Comparison of ENCODE assay signal across 15 cellular contexts in genomic region chr9:136946893-136947891, GRCh38. TPM values are rescaled to one million over a fixed set of nuclear protein-coding genes. Genes with fewer than 3 reads are reported as not detected.
DNase-seq lines count a peak whose midpoint lies in the region; ATAC-seq, FAIRE-seq and TF ChIP-seq lines count a peak whose summit lies in the region.
"Had no signal": no experiment of that assay in that cellular context is flagged by ENCODE, and none has a peak within 500 bp of the region (broad histone marks: within the 10 kb centered on the region; RNA-seq: fewer than 3 reads in every experiment).

No MANE protein-coding gene starts in this region.

- 75% methylated on average over 24 of the region's 29 CpGs for WGBS in HepG2 (ENCODE audit: low lambda C conversion rate)
- 69% methylated on average over 20 of the region's 29 CpGs for WGBS in suprapubic skin

- TF ChIP-seq EP300 in HepG2 (IDR thresholded peaks at IDR 0.05; ENCODE audit: low read depth in 2 of 2, low read length in 2 of 2): no peak
- TF ChIP-seq EP300 in HepG2 (CRISPR knock-in tag; IDR thresholded peaks at IDR 0.05; ENCODE audit: borderline replicate concordance): no peak
- TF ChIP-seq EP300 in suprapubic skin (IDR thresholded peaks at IDR 0.05): no peak

- ATAC-seq in HCT116: no peak
- ATAC-seq in central memory CD8-positive, alpha-beta T cell (replicated peaks; ENCODE audit: extremely low read depth, poor library complexity, severe bottlenecking): no peak
- no peak for ATAC-seq in HepG2
- ATAC-seq: activated CD8-positive, alpha-beta memory T cell treated with anti-CD3 and anti-CD28 coated beads, Interleukin-2, amount 10 ng/mL, durations not matched to agents 7 days and 5 days; left colon; stimulated activated effector memory CD8-positive, alpha-beta T cell treated with anti-CD3 and anti-CD28 coated beads, Interleukin-12 subunit alpha, Interleukin-12 subunit beta, amount 100 ng/mL, for 72 hours had no signal

- peaks cover 28% of the 10 kb centered on the region for H3K36me3 Mint-ChIP-seq in central memory CD8-positive, alpha-beta T cell (ENCODE audit: insufficient read depth)
- H3K36me3 Mint-ChIP-seq: activated naive CD8-positive, alpha-beta T cell treated with anti-CD3 and anti-CD28 coated beads for 36 hours had no signal

- no peak for TF ChIP-seq POLR2A in HCT116 (IDR thresholded peaks at IDR 0.05; ENCODE audit: borderline replicate concordance, extremely low read depth, insufficient read depth, insufficient read length)
- no peak for TF ChIP-seq POLR2A in HepG2 (IDR thresholded peaks at IDR 0.05; ENCODE audit: insufficient read depth in 1 of 2, low read depth in 2 of 2, low read length in 2 of 2)
- no peak for TF ChIP-seq POLR2A in suprapubic skin (IDR thresholded peaks at IDR 0.05)

- RAD21 ChIA-PET in HCT116 (lab: Charles Lee; ENCODE audit: low non-redundant PET in 1 of 2, low total read pairs in 2 of 2, uncharacterized antibody in 2 of 2, unreplicated experiment in 2 of 2): interaction anchor here (1.0 to 2.1 kb wide), 8 partner anchors 45 to 99 kb away, joined by 3 to 25 read pairs (median 4); partner anchors contain the start of genes PAXX (in 2 of the 2) and CLIC3 (in 1 of the 2)

- peak overlapping the region; percentile 18 for H3K4me3 Mint-ChIP-seq in central memory CD8-positive, alpha-beta T cell

- H3K27ac Mint-ChIP-seq in central memory CD8-positive, alpha-beta T cell (ENCODE audit: low read depth): no peak overlapping the region
- H3K27ac Mint-ChIP-seq: activated naive CD8-positive, alpha-beta T cell treated with anti-CD3 and anti-CD28 coated beads for 36 hours had no signal

- H3K9me3 ChIP-seq in HCT116 (ENCODE audit: control insufficient read depth in 1 of 2, insufficient read depth in 1 of 2, low read depth in 1 of 2, low read length in 2 of 2) (no peaks in the 10 kb centered on the region), HepG2 (ENCODE audit: low read length) (no peaks in the 10 kb centered on the region), suprapubic skin (no peaks in the 10 kb centered on the region)

- H3K4me3 ChIP-seq in HCT116 (replicated peaks in 1 of 2; ENCODE audit: low read depth in 1 of 2, low read length in 2 of 2): no peak overlapping the region
- peak overlapping the region in 2 of 3 experiments; percentile 26 to 45; a peak in 4 of 6 replicates for H3K4me3 ChIP-seq in HepG2 (replicated peaks in 1 of 3; ENCODE audit: insufficient read depth in 1 of 3, low read depth in 2 of 3, low read length in 3 of 3)
- H3K4me3 ChIP-seq in suprapubic skin: no peak overlapping the region

- peaks cover 29 to 57% of the 10 kb centered on the region in 2 experiments for H3K4me1 ChIP-seq in HCT116 (ENCODE audit: control insufficient read depth in 1 of 2, insufficient read depth in 2 of 2, low read length in 2 of 2)
- H3K4me1 ChIP-seq in HepG2 (ENCODE audit: insufficient read depth, low read length): peaks cover 59% of the 10 kb centered on the region
- H3K4me1 ChIP-seq in suprapubic skin: peaks cover 46% of the 10 kb centered on the region

- H3K9ac ChIP-seq in HCT116 (ENCODE audit: low read length): no peak overlapping the region; the same call in 1 of the 2 replicates
- peak overlapping the region; percentile 17 for H3K9ac ChIP-seq in HepG2 (ENCODE audit: insufficient read depth, low read depth, low read length)

- H3K9me3 Mint-ChIP-seq in central memory CD8-positive, alpha-beta T cell: no peaks in the 10 kb centered on the region
- H3K9me3 Mint-ChIP-seq: activated naive CD8-positive, alpha-beta T cell treated with anti-CD3 and anti-CD28 coated beads for 36 hours; stimulated activated effector memory CD8-positive, alpha-beta T cell treated with anti-CD3 and anti-CD28 coated beads, Interleukin-12 subunit alpha, Interleukin-12 subunit beta, amount 100 ng/mL, for 72 hours had no signal

- DNase-seq in HCT116 (ENCODE audit: low read depth, low spot score) (no peak), HepG2 (ENCODE audit: low spot score) (no peak), substantia nigra (lab: John Stamatoyannopoulos, UW) (peak in 18 of 49 donors; percentile 23 to 97 (median 46)), suprapubic skin (ENCODE audit: low spot score in 2 of 2) (no peak), NCI-H187 (lab: John Stamatoyannopoulos, UW) (no peak), NCI-H1694 (lab: John Stamatoyannopoulos, UW) (no peak)
- DNase-seq in central memory CD8-positive, alpha-beta T cell (ENCODE audit: low spot score in 2 of 2): no peak
- DNase-seq: activated naive CD8-positive, alpha-beta T cell treated with anti-CD3 and anti-CD28 coated beads for 36 hours; stimulated activated CD4-positive, alpha-beta T cell treated with anti-CD3 and anti-CD28 coated beads, Interleukin-1b, Interleukin-23, amount 100 ng/mL, for 48 hours had no signal

- intact Hi-C loops in HCT116 (cut with micrococcal nuclease) (loop anchor here (10.0 kb wide), 1 partner anchor 102 kb away; the partner anchor contains the start of genes AJM1 and PHPT1), HepG2 (cut with micrococcal nuclease; ENCODE audit: unreplicated experiment) (loop anchor here (2.0 kb wide), 1 partner anchor 46 kb away; the partner anchor contains the start of gene PAXX)

- H3K27me3 ChIP-seq in HCT116 (ENCODE audit: insufficient read depth, low read length) (no peaks in the 10 kb centered on the region), HepG2 (ENCODE audit: control insufficient read depth in 1 of 2, insufficient read depth in 2 of 2, low read length in 2 of 2) (no peaks in the 10 kb centered on the region), suprapubic skin (no peaks in the 10 kb centered on the region)

- H2AFZ ChIP-seq in HCT116 (ENCODE audit: low read depth, low read length, poor library complexity, severe bottlenecking): no peak overlapping the region
- no peak overlapping the region for H2AFZ ChIP-seq in HepG2 (ENCODE audit: low read length)

- no peaks in the 10 kb centered on the region for H3K9me2 ChIP-seq in HCT116 (ENCODE audit: insufficient read depth)

- CTCF ChIA-PET in HCT116 (lab: Charles Lee) (interaction anchor here (0.9 to 3.4 kb wide), 20 partner anchors 10 to 157 kb away, joined by 3 to 109 read pairs (median 5); partner anchors contain the start of genes CLIC3, ENTPD2, FUT7 and NPDC1), HepG2 (lab: Yijun Ruan, JAX; ENCODE audit: low intra/inter-chr PET ratio, low total read pairs) (interaction anchor here (1.1 to 1.7 kb wide), 2 partner anchors 82 to 88 kb away, joined by 3 to 15 read pairs; no protein-coding TSS in a partner anchor)

- POLR2A ChIA-PET in HCT116 (lab: Charles Lee) (interaction anchor here (0.8 to 2.1 kb wide), 5 partner anchors 18 to 294 kb away, joined by 3 to 9 read pairs (median 6); partner anchors contain the start of gene TUBB4B), HepG2 (lab: Yijun Ruan, JAX) (interaction anchor here (0.6 to 2.5 kb wide), 14 partner anchors 8 to 147 kb away, joined by 3 to 11 read pairs (median 6); partner anchors contain the start of genes CLIC3 and TRAF2)

- no peak for FAIRE-seq in HepG2 (lab: Jason Lieb, UNC)
- FAIRE-seq: HTR-8/SVneo had no signal

- H3K4me1 Mint-ChIP-seq in central memory CD8-positive, alpha-beta T cell: peaks cover 14% of the 10 kb centered on the region

- H3K79me2 ChIP-seq in HCT116 (ENCODE audit: insufficient read depth, low read length) (peaks cover 20% of the 10 kb centered on the region), HepG2 (ENCODE audit: insufficient read depth, low read length) (peaks cover 15% of the 10 kb centered on the region)

- H3K27ac ChIP-seq in HCT116 (ENCODE audit: low read depth, low read length): peak overlapping the region; percentile 9; the same call in 1 of the 2 replicates
- H3K27ac ChIP-seq in HepG2 (ENCODE audit: extremely low read length, insufficient read depth, low read length): peak overlapping the region; percentile 95
- H3K27ac ChIP-seq in substantia nigra (ENCODE audit: low read depth, low read length, poor library complexity, severe bottlenecking): peak overlapping the region; percentile 61
- H3K27ac ChIP-seq in suprapubic skin: no peak overlapping the region

- in situ Hi-C loops in HepG2 (cut with HindIII; ENCODE audit: extremely low pct_ligation_motif_present, low pct_unique_long_range_greater_than_20kb): loop anchor here (5.0 kb wide), 1 partner anchor 85 kb away; the partner anchor contains the start of gene FUT7

- H3K36me3 ChIP-seq in HCT116 (ENCODE audit: control insufficient read depth in 1 of 2, insufficient read depth in 2 of 2, low read length in 2 of 2) (peaks cover 0 to 4% of the 10 kb centered on the region in 2 experiments; a peak in 2 of 4 replicates), HepG2 (replicated peaks in 1 of 2; ENCODE audit: control insufficient read depth in 1 of 2, insufficient read depth in 2 of 2, low read length in 2 of 2) (peaks cover 3 to 5% of the 10 kb centered on the region in 2 experiments; a peak in 2 of 5 replicates), suprapubic skin (peaks cover 9% of the 10 kb centered on the region)

- TF ChIP-seq CTCF in HCT116 (IDR thresholded peaks at IDR 0.05 in 2 of 3, conservative IDR thresholded peaks at IDR 0.05 in 1 of 3; ENCODE audit: borderline replicate concordance in 1 of 3, insufficient read depth in 1 of 3, low read depth in 2 of 3, low read length in 2 of 3) (no peak), HepG2 (CRISPR knock-in tag; IDR thresholded peaks at IDR 0.05) (no peak), suprapubic skin (IDR thresholded peaks at IDR 0.05) (no peak)

- H4K20me1 ChIP-seq in HCT116 (ENCODE audit: insufficient read depth) (no peaks in the 10 kb centered on the region), HepG2 (ENCODE audit: insufficient read depth, low read length) (no peaks in the 10 kb centered on the region)

- no TSS peak for BruUV-seq in HCT116 (replicated peaks; lab: Mats Ljungman, UMichigan)
- no TSS peak for BruUV-seq in HepG2 (replicated peaks; lab: Mats Ljungman, UMichigan)

- H3K27me3 Mint-ChIP-seq in central memory CD8-positive, alpha-beta T cell: no peaks in the 10 kb centered on the region
- H3K27me3 Mint-ChIP-seq: activated CD8-positive, alpha-beta memory T cell treated with anti-CD3 and anti-CD28 coated beads, Interleukin-2, amount 10 ng/mL, durations not matched to agents 7 days and 5 days; activated naive CD8-positive, alpha-beta T cell treated with anti-CD3 and anti-CD28 coated beads for 36 hours had no signal

- TF ChIP-seq RAD21 in HCT116 (IDR thresholded peaks at IDR 0.05; ENCODE audit: low read depth) (no peak), HepG2 (CRISPR knock-in tag; IDR thresholded peaks at IDR 0.05) (no peak)

- peak overlapping the region; percentile 97; the same call in 1 of the 2 replicates for H3K4me2 ChIP-seq in HCT116 (ENCODE audit: low read length)
- H3K4me2 ChIP-seq in HepG2 (ENCODE audit: low read depth, low read length): peak overlapping the region; percentile 62

RNA-seq across cellular contexts. Expression of gene C8G, which starts 2.1 kb away (rescaled TPM):
- total RNA-seq in HCT116 (2021; ENCODE audit: unreplicated experiment): 2.1 TPM
- 0.42 and 0.69 TPM in 2 replicates for polyA plus RNA-seq in HCT116 (2012)
- 2.0 and 4.9 TPM in 2 replicates for total RNA-seq in HepG2 (2016; rRNA removed; fragmentation: Illumina TruSeq; extraction: Trizol)
- total RNA-seq in HepG2 (2016; cell fraction: cytosol; rRNA removed; fragmentation: Illumina TruSeq; extraction: Trizol; ENCODE audit: low read depth): 1.2 and 2.9 TPM in 2 replicates
- total RNA-seq in HepG2 (2016; cell fraction: insoluble cytoplasmic fraction; rRNA removed; fragmentation: Illumina TruSeq; extraction: Trizol): 1.4 and 4.7 TPM in 2 replicates
- total RNA-seq in HepG2 (2016; cell fraction: membrane; rRNA removed; fragmentation: Illumina TruSeq; extraction: Trizol): 2.1 and 3.5 TPM in 2 replicates
- total RNA-seq in HepG2 (2016; cell fraction: nucleus; rRNA removed; fragmentation: Illumina TruSeq; extraction: Trizol): 6.1 and 7.0 TPM in 2 replicates
- polyA plus RNA-seq in HepG2 (2011; rRNA removed): 12.8 and 18.3 TPM in 2 replicates
- polyA plus RNA-seq in HepG2 (2011; cell fraction: cytosol; rRNA removed): 8.9 and 13.0 TPM in 2 replicates
- 94.5 and 107 TPM in 2 replicates for polyA plus RNA-seq in HepG2 (2011; cell fraction: nucleus; rRNA removed)
- 15.3 and 17.5 TPM in 2 replicates for polyA plus RNA-seq in HepG2 (2012)
- 2.1 and 2.6 TPM in 2 replicates for polyA plus RNA-seq in HepG2 (2016; cell fraction: cytosol; fragmentation: Illumina TruSeq; extraction: Trizol; ENCODE audit: low read depth)
- polyA plus RNA-seq in HepG2 (2016; cell fraction: insoluble cytoplasmic fraction; fragmentation: Illumina TruSeq; extraction: Trizol; ENCODE audit: low read depth): 2.3 and 2.4 TPM in 2 replicates
- polyA plus RNA-seq in HepG2 (2016; cell fraction: membrane; fragmentation: Illumina TruSeq; extraction: Trizol; ENCODE audit: low read depth): 2.2 and 3.1 TPM in 2 replicates
- polyA plus RNA-seq in HepG2 (2016; cell fraction: nucleus; fragmentation: Illumina TruSeq; extraction: Trizol; ENCODE audit: insufficient read depth, low read depth): 10.1 and 13.4 TPM in 2 replicates
- polyA minus RNA-seq in HepG2 (2011; rRNA and poly(A)+ RNA removed; ENCODE audit: low replicate concordance): 0.70 and 11.9 TPM in 2 replicates
- polyA minus RNA-seq in HepG2 (2011; cell fraction: cytosol; rRNA and poly(A)+ RNA removed): 3.6 and 6.2 TPM in 2 replicates
- polyA minus RNA-seq in HepG2 (2011; cell fraction: nucleus; rRNA and poly(A)+ RNA removed): 7.0 and 7.2 TPM in 2 replicates
- total RNA-seq in suprapubic skin: 1 to 10 TPM in 1 of 4 donors, not detected in 3; 2.7 TPM
- total RNA-seq: dermis blood vessel endothelial cell, NCI-H460 had no signal

RNA-seq across cellular contexts. Expression of gene FBXW5, which starts 2.7 kb away (rescaled TPM):
- 88.0 TPM for total RNA-seq in HCT116 (2021; ENCODE audit: unreplicated experiment)
- 78.5 and 93.5 TPM in 2 replicates for polyA plus RNA-seq in HCT116 (2012)
- 47.4 and 60.4 TPM in 2 replicates for total RNA-seq in HepG2 (2016; rRNA removed; fragmentation: Illumina TruSeq; extraction: Trizol)
- 101 and 115 TPM in 2 replicates for total RNA-seq in HepG2 (2016; cell fraction: cytosol; rRNA removed; fragmentation: Illumina TruSeq; extraction: Trizol; ENCODE audit: low read depth)
- 43.2 and 63.0 TPM in 2 replicates for total RNA-seq in HepG2 (2016; cell fraction: insoluble cytoplasmic fraction; rRNA removed; fragmentation: Illumina TruSeq; extraction: Trizol)
- 157 and 168 TPM in 2 replicates for total RNA-seq in HepG2 (2016; cell fraction: membrane; rRNA removed; fragmentation: Illumina TruSeq; extraction: Trizol)
- total RNA-seq in HepG2 (2016; cell fraction: nucleus; rRNA removed; fragmentation: Illumina TruSeq; extraction: Trizol): 38.4 and 45.7 TPM in 2 replicates
- polyA plus RNA-seq in HepG2 (2011; rRNA removed): 52.0 and 76.2 TPM in 2 replicates
- 70.1 and 111 TPM in 2 replicates for polyA plus RNA-seq in HepG2 (2011; cell fraction: cytosol; rRNA removed)
- 318 and 399 TPM in 2 replicates for polyA plus RNA-seq in HepG2 (2011; cell fraction: nucleus; rRNA removed)
- polyA plus RNA-seq in HepG2 (2012): 33.4 and 43.8 TPM in 2 replicates
- 106 and 116 TPM in 2 replicates for polyA plus RNA-seq in HepG2 (2016; cell fraction: cytosol; fragmentation: Illumina TruSeq; extraction: Trizol; ENCODE audit: low read depth)
- 41.2 and 50.1 TPM in 2 replicates for polyA plus RNA-seq in HepG2 (2016; cell fraction: insoluble cytoplasmic fraction; fragmentation: Illumina TruSeq; extraction: Trizol; ENCODE audit: low read depth)
- polyA plus RNA-seq in HepG2 (2016; cell fraction: membrane; fragmentation: Illumina TruSeq; extraction: Trizol; ENCODE audit: low read depth): 127 and 134 TPM in 2 replicates
- 94.3 and 97.4 TPM in 2 replicates for polyA plus RNA-seq in HepG2 (2016; cell fraction: nucleus; fragmentation: Illumina TruSeq; extraction: Trizol; ENCODE audit: insufficient read depth, low read depth)
- polyA minus RNA-seq in HepG2 (2011; rRNA and poly(A)+ RNA removed; ENCODE audit: low replicate concordance): 183 and 195 TPM in 2 replicates
- 55.6 and 63.5 TPM in 2 replicates for polyA minus RNA-seq in HepG2 (2011; cell fraction: cytosol; rRNA and poly(A)+ RNA removed)
- 34.1 and 36.8 TPM in 2 replicates for polyA minus RNA-seq in HepG2 (2011; cell fraction: nucleus; rRNA and poly(A)+ RNA removed)
- total RNA-seq in suprapubic skin: 100 to 1,000 TPM; 101 to 166 (median 142) TPM

RNA-seq across cellular contexts. Expression of gene LCN12, which starts 4.9 kb away (rescaled TPM):
- 4.2 TPM for total RNA-seq in HCT116 (2021; ENCODE audit: unreplicated experiment)
- polyA plus RNA-seq in HCT116 (2012): 1.4 and 2.0 TPM in 2 replicates
- total RNA-seq in HepG2 (2016; rRNA removed; fragmentation: Illumina TruSeq; extraction: Trizol): 1.2 and 3.4 TPM in 2 replicates
- total RNA-seq in HepG2 (2016; cell fraction: cytosol; rRNA removed; fragmentation: Illumina TruSeq; extraction: Trizol; ENCODE audit: low read depth): 0.97 TPM in 1 of 2 replicates, not detected in the other
- 0.89 and 3.4 TPM in 2 replicates for total RNA-seq in HepG2 (2016; cell fraction: insoluble cytoplasmic fraction; rRNA removed; fragmentation: Illumina TruSeq; extraction: Trizol)
- total RNA-seq in HepG2 (2016; cell fraction: membrane; rRNA removed; fragmentation: Illumina TruSeq; extraction: Trizol): 1.1 and 1.4 TPM in 2 replicates
- 4.3 and 4.4 TPM in 2 replicates for total RNA-seq in HepG2 (2016; cell fraction: nucleus; rRNA removed; fragmentation: Illumina TruSeq; extraction: Trizol)
- 6.9 and 7.5 TPM in 2 replicates for polyA plus RNA-seq in HepG2 (2011; rRNA removed)
- polyA plus RNA-seq in HepG2 (2011; cell fraction: cytosol; rRNA removed): 1.1 and 1.6 TPM in 2 replicates
- 68.8 and 75.7 TPM in 2 replicates for polyA plus RNA-seq in HepG2 (2011; cell fraction: nucleus; rRNA removed)
- 5.5 and 6.7 TPM in 2 replicates for polyA plus RNA-seq in HepG2 (2012)
- 0.62 and 0.70 TPM in 2 replicates for polyA plus RNA-seq in HepG2 (2016; cell fraction: cytosol; fragmentation: Illumina TruSeq; extraction: Trizol; ENCODE audit: low read depth)
- polyA plus RNA-seq in HepG2 (2016; cell fraction: insoluble cytoplasmic fraction; fragmentation: Illumina TruSeq; extraction: Trizol; ENCODE audit: low read depth): 1.5 and 1.7 TPM in 2 replicates
- polyA plus RNA-seq in HepG2 (2016; cell fraction: membrane; fragmentation: Illumina TruSeq; extraction: Trizol; ENCODE audit: low read depth): 1.4 and 1.7 TPM in 2 replicates
- 23.3 and 27.4 TPM in 2 replicates for polyA plus RNA-seq in HepG2 (2016; cell fraction: nucleus; fragmentation: Illumina TruSeq; extraction: Trizol; ENCODE audit: insufficient read depth, low read depth)
- polyA minus RNA-seq in HepG2 (2011; rRNA and poly(A)+ RNA removed; ENCODE audit: low replicate concordance): 3.2 and 7.0 TPM in 2 replicates
- polyA minus RNA-seq in HepG2 (2011; cell fraction: cytosol; rRNA and poly(A)+ RNA removed): 1.6 and 3.5 TPM in 2 replicates
- 5.3 and 7.7 TPM in 2 replicates for polyA minus RNA-seq in HepG2 (2011; cell fraction: nucleus; rRNA and poly(A)+ RNA removed)
- total RNA-seq in suprapubic skin: 1 to 10 TPM in 1 of 4 donors, not detected in 3; 3.7 TPM
- total RNA-seq: dermis blood vessel endothelial cell had no signal

RNA-seq across cellular contexts. Expression of gene PTGDS, which starts 30.1 kb away (rescaled TPM):
- total RNA-seq in HCT116 (2021; ENCODE audit: unreplicated experiment) (3.1 TPM), HepG2 (2016; rRNA removed; fragmentation: Illumina TruSeq; extraction: Trizol) (0.33 TPM in 1 of 2 replicates, not detected in the other), suprapubic skin (10 to 100 TPM in 3 of 4 donors, 1 to 10 TPM in 1; 4.3 to 31.7 (median 25.7) TPM)
- 0.61 and 1.3 TPM in 2 replicates for polyA plus RNA-seq in HCT116 (2012)
- total RNA-seq in HepG2 (2016; cell fraction: cytosol; rRNA removed; fragmentation: Illumina TruSeq; extraction: Trizol; ENCODE audit: low read depth): not detected in 2 replicates
- not detected in 2 replicates for total RNA-seq in HepG2 (2016; cell fraction: insoluble cytoplasmic fraction; rRNA removed; fragmentation: Illumina TruSeq; extraction: Trizol)
- not detected in 2 replicates for total RNA-seq in HepG2 (2016; cell fraction: membrane; rRNA removed; fragmentation: Illumina TruSeq; extraction: Trizol)
- not detected in 2 replicates for total RNA-seq in HepG2 (2016; cell fraction: nucleus; rRNA removed; fragmentation: Illumina TruSeq; extraction: Trizol)
- 0.31 and 0.50 TPM in 2 replicates for polyA plus RNA-seq in HepG2 (2011; rRNA removed)
- polyA plus RNA-seq in HepG2 (2011; cell fraction: cytosol; rRNA removed): 0.12 and 0.13 TPM in 2 replicates
- 0.90 and 1.8 TPM in 2 replicates for polyA plus RNA-seq in HepG2 (2011; cell fraction: nucleus; rRNA removed)
- not detected in 2 replicates for polyA plus RNA-seq in HepG2 (2012)
- not detected in 2 replicates for polyA plus RNA-seq in HepG2 (2016; cell fraction: cytosol; fragmentation: Illumina TruSeq; extraction: Trizol; ENCODE audit: low read depth)
- polyA plus RNA-seq in HepG2 (2016; cell fraction: insoluble cytoplasmic fraction; fragmentation: Illumina TruSeq; extraction: Trizol; ENCODE audit: low read depth): not detected in 2 replicates
- not detected in 2 replicates for polyA plus RNA-seq in HepG2 (2016; cell fraction: membrane; fragmentation: Illumina TruSeq; extraction: Trizol; ENCODE audit: low read depth)
- not detected in 2 replicates for polyA plus RNA-seq in HepG2 (2016; cell fraction: nucleus; fragmentation: Illumina TruSeq; extraction: Trizol; ENCODE audit: insufficient read depth, low read depth)
- 4.6 TPM in 1 of 2 replicates, not detected in the other for polyA minus RNA-seq in HepG2 (2011; rRNA and poly(A)+ RNA removed; ENCODE audit: low replicate concordance)
- not detected in 2 replicates for polyA minus RNA-seq in HepG2 (2011; cell fraction: cytosol; rRNA and poly(A)+ RNA removed)
- not detected in 2 replicates for polyA minus RNA-seq in HepG2 (2011; cell fraction: nucleus; rRNA and poly(A)+ RNA removed)
- total RNA-seq: activated naive CD8-positive, alpha-beta T cell treated with anti-CD3 and anti-CD28 coated beads for 36 hours; NCI-H460 had no signal

RNA-seq across cellular contexts. Expression of gene LCNL1, which starts 35.6 kb away (rescaled TPM):
- total RNA-seq in HCT116 (2021; ENCODE audit: unreplicated experiment): 0.44 TPM
- polyA plus RNA-seq in HCT116 (2012): 0.25 and 0.41 TPM in 2 replicates
- total RNA-seq in HepG2 (2016; rRNA removed; fragmentation: Illumina TruSeq; extraction: Trizol): not detected in 2 replicates
- total RNA-seq in HepG2 (2016; cell fraction: cytosol; rRNA removed; fragmentation: Illumina TruSeq; extraction: Trizol; ENCODE audit: low read depth): not detected in 2 replicates
- not detected in 2 replicates for total RNA-seq in HepG2 (2016; cell fraction: insoluble cytoplasmic fraction; rRNA removed; fragmentation: Illumina TruSeq; extraction: Trizol)
- not detected in 2 replicates for total RNA-seq in HepG2 (2016; cell fraction: membrane; rRNA removed; fragmentation: Illumina TruSeq; extraction: Trizol)
- total RNA-seq in HepG2 (2016; cell fraction: nucleus; rRNA removed; fragmentation: Illumina TruSeq; extraction: Trizol): not detected in 2 replicates
- polyA plus RNA-seq in HepG2 (2011; rRNA removed): not detected in 2 replicates
- polyA plus RNA-seq in HepG2 (2011; cell fraction: cytosol; rRNA removed): not detected in 2 replicates
- 0.40 and 0.43 TPM in 2 replicates for polyA plus RNA-seq in HepG2 (2011; cell fraction: nucleus; rRNA removed)
- not detected in 2 replicates for polyA plus RNA-seq in HepG2 (2012)
- not detected in 2 replicates for polyA plus RNA-seq in HepG2 (2016; cell fraction: cytosol; fragmentation: Illumina TruSeq; extraction: Trizol; ENCODE audit: low read depth)
- polyA plus RNA-seq in HepG2 (2016; cell fraction: insoluble cytoplasmic fraction; fragmentation: Illumina TruSeq; extraction: Trizol; ENCODE audit: low read depth): not detected in 2 replicates
- polyA plus RNA-seq in HepG2 (2016; cell fraction: membrane; fragmentation: Illumina TruSeq; extraction: Trizol; ENCODE audit: low read depth): not detected in 2 replicates
- polyA plus RNA-seq in HepG2 (2016; cell fraction: nucleus; fragmentation: Illumina TruSeq; extraction: Trizol; ENCODE audit: insufficient read depth, low read depth): not detected in 2 replicates
- polyA minus RNA-seq in HepG2 (2011; rRNA and poly(A)+ RNA removed; ENCODE audit: low replicate concordance): 3.1 TPM in 1 of 2 replicates, not detected in the other
- not detected in 2 replicates for polyA minus RNA-seq in HepG2 (2011; cell fraction: cytosol; rRNA and poly(A)+ RNA removed)
- polyA minus RNA-seq in HepG2 (2011; cell fraction: nucleus; rRNA and poly(A)+ RNA removed): 0.13 and 0.25 TPM in 2 replicates
- total RNA-seq in suprapubic skin: under 1 TPM in 2 of 4 donors, not detected in 2; 0.18 to 0.40 TPM
- total RNA-seq: activated naive CD8-positive, alpha-beta T cell treated with anti-CD3 and anti-CD28 coated beads for 36 hours; dermis blood vessel endothelial cell; NCI-H460 had no signal

Comparison
In these comparisons a context has a peak if more than half of its experiments do, and no peak if none do; other contexts are left out.
1. H3K4me3 ChIP-seq: peak in HepG2 (2 of 3); none in HCT116 (0 of 2) and suprapubic skin (single experiment).
2. Of the 20 proteins assayed by ChIP-seq in both HepG2 and HCT116: peak only in HepG2: ZBTB33; only in HCT116: none; in both: none; in neither: 19.